Comparison of ENCODE assay signal across 8 cellular contexts in genomic region chr4:22514431-22514830, GRCh38. TPM values are rescaled to one million over a fixed set of nuclear protein-coding genes. Genes with fewer than 3 reads are reported as not detected.
DNase-seq lines count a peak whose midpoint lies in the region; ATAC-seq and TF ChIP-seq lines count a peak whose summit lies in the region.

No MANE protein-coding gene starts in this region.

- H3K4me1 Mint-ChIP-seq in CD8-positive, alpha-beta T cell (ENCODE audit: low read depth): peaks cover 24% of the 10 kb centered on the region
- peaks cover 14% of the 10 kb centered on the region for H3K4me1 Mint-ChIP-seq in endodermal cell

- no peak for TF ChIP-seq RAD21 in neural cell (conservative IDR thresholded peaks at IDR 0.05)

- H3K4me3 Mint-ChIP-seq in CD8-positive, alpha-beta T cell: peak overlapping the region; percentile 92
- peak overlapping the region; percentile 95 for H3K4me3 Mint-ChIP-seq in endodermal cell

- no peaks in the 10 kb centered on the region for H3K27me3 ChIP-seq in CD8-positive, alpha-beta T cell (ENCODE audit: insufficient read depth, low read length)
- H3K27me3 ChIP-seq in endodermal cell (ENCODE audit: control insufficient read depth, insufficient read depth, low read length, poor library complexity, severe bottlenecking): no peaks in the 10 kb centered on the region
- no peaks in the 10 kb centered on the region for H3K27me3 ChIP-seq in neural cell (ENCODE audit: insufficient read depth, low read depth, low read length)

- no peak for DNase-seq in CD8-positive, alpha-beta T cell
- peak; percentile 19 for DNase-seq in NCI-H69 (lab: John Stamatoyannopoulos, UW)
- DNase-seq in endodermal cell: no peak
- no peak for DNase-seq in D341Med (ENCODE audit: low spot score)
- DNase-seq in DMS53 (lab: John Stamatoyannopoulos, UW): no peak

- H3F3A ChIP-seq in neural cell (ENCODE audit: insufficient read depth, low read length, poor library complexity, severe bottlenecking): peaks cover 3% of the 10 kb centered on the region

- no peak overlapping the region for H2AFZ ChIP-seq in neural cell (ENCODE audit: low read depth, low read length)

- intact Hi-C loops in CD8-positive, alpha-beta T cell (cut with DNase I, micrococcal nuclease): no loop called here

- H3K27ac Mint-ChIP-seq in CD8-positive, alpha-beta T cell: no peak overlapping the region
- H3K27ac Mint-ChIP-seq in endodermal cell: peak overlapping the region; percentile 99

- peaks cover 3% of the 10 kb centered on the region for H3K36me3 Mint-ChIP-seq in CD8-positive, alpha-beta T cell
- peaks cover 2% of the 10 kb centered on the region for H3K36me3 Mint-ChIP-seq in endodermal cell (ENCODE audit: low read depth)

- no peaks in the 10 kb centered on the region for H3K9me3 Mint-ChIP-seq in CD8-positive, alpha-beta T cell
- peaks cover 3% of the 10 kb centered on the region for H3K9me3 Mint-ChIP-seq in endodermal cell

- H3K36me3 ChIP-seq in CD8-positive, alpha-beta T cell (ENCODE audit: insufficient read depth, low read length): no peaks in the 10 kb centered on the region
- H3K36me3 ChIP-seq in endodermal cell (ENCODE audit: control insufficient read depth, insufficient read depth, low read length) (no peaks in the 10 kb centered on the region), neural cell (ENCODE audit: insufficient read depth, low read length) (no peaks in the 10 kb centered on the region)

- CTCF ChIA-PET in CD8-positive, alpha-beta T cell (lab: Charles Lee): no interaction called here

- peaks cover 43% of the 10 kb centered on the region for H3K79me2 ChIP-seq in neural cell (replicated peaks; ENCODE audit: insufficient read depth, low read length)

- H3K9me2 ChIP-seq in neural cell (ENCODE audit: insufficient read depth, low read length): no peaks in the 10 kb centered on the region

- H3K27ac ChIP-seq in CD8-positive, alpha-beta T cell (ENCODE audit: low read depth, low read length): no peak overlapping the region
- H3K27ac ChIP-seq in endodermal cell (ENCODE audit: low read depth, low read length): no peak overlapping the region
- H3K27ac ChIP-seq in neural cell (ENCODE audit: low read length): no peak overlapping the region

- H3K4me3 ChIP-seq in CD8-positive, alpha-beta T cell (ENCODE audit: low read depth, low read length): no peak overlapping the region
- peak overlapping the region; percentile 91 for H3K4me3 ChIP-seq in endodermal cell (ENCODE audit: low read length)
- peak overlapping the region; percentile 94 for H3K4me3 ChIP-seq in neural cell (ENCODE audit: low read length)

- no peak for ATAC-seq in CD8-positive, alpha-beta T cell
- no peak for ATAC-seq in GM21529 (IDR thresholded peaks at IDR 0.05; ENCODE audit: unreplicated experiment)
- ATAC-seq in HG02642 (IDR thresholded peaks at IDR 0.05; ENCODE audit: poor library complexity, unreplicated experiment): no peak

- H4K20me1 ChIP-seq in neural cell (ENCODE audit: insufficient read depth): no peaks in the 10 kb centered on the region

- TF ChIP-seq EP300 in neural cell (conservative IDR thresholded peaks at IDR 0.05; ENCODE audit: poor library complexity, severe bottlenecking): no peak

- peak overlapping the region; percentile 88 for H3K4me2 ChIP-seq in neural cell (ENCODE audit: low read length)

- H3K9me3 ChIP-seq in CD8-positive, alpha-beta T cell (ENCODE audit: low read length): no peaks in the 10 kb centered on the region
- H3K9me3 ChIP-seq in endodermal cell (ENCODE audit: control insufficient read depth, low read length) (no peaks in the 10 kb centered on the region), neural cell (ENCODE audit: low read length) (no peaks in the 10 kb centered on the region)

- H3K4me1 ChIP-seq in CD8-positive, alpha-beta T cell (ENCODE audit: insufficient read depth, low read length): peaks cover 4% of the 10 kb centered on the region
- peaks cover 5% of the 10 kb centered on the region for H3K4me1 ChIP-seq in endodermal cell (ENCODE audit: control insufficient read depth, insufficient read depth, low read length)

- H3K9ac ChIP-seq in endodermal cell (ENCODE audit: extremely low read depth, low read length, poor library complexity, severe bottlenecking) (peak overlapping the region; percentile 64), neural cell (ENCODE audit: low read length) (peak overlapping the region; percentile 70)

- no peak for TF ChIP-seq CTCF in CD8-positive, alpha-beta T cell (IDR thresholded peaks at IDR 0.05)
- TF ChIP-seq CTCF in endodermal cell (conservative IDR thresholded peaks at IDR 0.05): no peak
- TF ChIP-seq CTCF in neural cell (IDR thresholded peaks at IDR 0.05; ENCODE audit: poor library complexity, severe bottlenecking): no peak

- WGBS in endodermal cell (ENCODE audit: insufficient coverage in 1 of 2, insufficient read length in 1 of 2), 2 experiments: 0 to 6% methylated on average over 3 to 5 of the region's 5 CpGs

- peaks cover 8% of the 10 kb centered on the region for H3K27me3 Mint-ChIP-seq in CD8-positive, alpha-beta T cell (ENCODE audit: low read depth)
- no peaks in the 10 kb centered on the region for H3K27me3 Mint-ChIP-seq in endodermal cell (ENCODE audit: insufficient read depth)

- POLR2A ChIA-PET in CD8-positive, alpha-beta T cell (lab: Charles Lee): interaction anchor here (1.6 kb wide), 1 partner anchor 8 kb away, joined by 3 read pairs; no protein-coding TSS in a partner anchor

TF ChIP-seq in neural cell, 6 proteins besides CTCF, POLR2A, EP300 and RAD21:
- no peak for TF ChIP-seq POLR2AphosphoS5 (IDR thresholded peaks at IDR 0.05)
- TF ChIP-seq SMC3 (conservative IDR thresholded peaks at IDR 0.05; ENCODE audit: poor library complexity): no peak
- no peak for TF ChIP-seq EZH2 (IDR thresholded peaks at IDR 0.05; ENCODE audit: borderline replicate concordance, insufficient read depth, low read length, poor library complexity, severe bottlenecking)
- TF ChIP-seq TAF1 (IDR thresholded peaks at IDR 0.05; ENCODE audit: low read depth): no peak
- TF ChIP-seq REST (IDR thresholded peaks at IDR 0.05; ENCODE audit: borderline replicate concordance): no peak
- no peak for TF ChIP-seq MXI1 (conservative IDR thresholded peaks at IDR 0.05; ENCODE audit: poor library complexity, severe bottlenecking)

RNA-seq across cellular contexts. Expression of gene ADGRA3, which starts 1.4 kb away (rescaled TPM):
- total RNA-seq in CD8-positive, alpha-beta T cell: 1 to 10 TPM; 1.9 to 2.5 TPM
- total RNA-seq in endodermal cell: 10 to 100 TPM; 51.8 to 54.9 TPM
- 69.8 TPM for polyA plus RNA-seq in endodermal cell (2013, experiment 1 of 2)
- 66.8 TPM for polyA plus RNA-seq in endodermal cell (2013, experiment 2 of 2)
- polyA plus RNA-seq in neural cell: 38.4 and 40.5 TPM in 2 replicates
- polyA minus RNA-seq in neural cell: 91.2 and 91.8 TPM in 2 replicates

Comparison
In these comparisons a context has a peak if more than half of its experiments do, and no peak if none do; other contexts are left out.
1. RNA of gene ADGRA3, which starts 1.4 kb away (total RNA-seq): 51.8 to 54.9 TPM in endodermal cell; 1.9 to 2.5 TPM in CD8-positive, alpha-beta T cell; every median in the first group is over 10 times any median in the second.